ENCODE assay signal across 9 cellular contexts in the genomic region with DNA sequence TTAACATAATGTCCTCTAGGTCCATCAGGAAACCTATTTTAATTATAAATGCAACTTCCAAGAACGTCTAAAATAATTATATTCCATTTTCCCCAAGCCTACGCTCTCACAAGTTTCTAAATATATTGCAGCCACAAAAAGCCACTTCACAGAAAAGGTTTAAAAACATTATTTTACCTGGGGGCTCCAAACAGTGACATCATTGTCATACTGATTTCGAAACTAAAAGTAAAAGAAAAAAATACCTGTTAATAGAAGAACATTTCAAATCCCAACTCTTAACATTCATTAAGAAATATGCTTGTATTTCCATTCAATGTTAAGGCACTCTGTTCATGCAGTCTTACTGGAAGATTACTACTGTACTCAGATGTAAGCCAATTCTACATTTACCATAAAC. TPM values are rescaled to one million over a fixed set of nuclear protein-coding genes. Genes with fewer than 3 reads are reported as not detected.
DNase-seq lines count a peak whose midpoint lies in the region; ATAC-seq and TF ChIP-seq lines count a peak whose summit lies in the region.
"Had no signal": no experiment of that assay in that cellular context is flagged by ENCODE, and none has a peak within 500 bp of the region (broad histone marks: within the 10 kb centered on the region; RNA-seq: fewer than 3 reads in every experiment).

No MANE protein-coding gene starts in this region.

- peak overlapping the region; percentile 72 to 91 (median 82) for H3K4me3 ChIP-seq in BLaER1 treated with 17β-estradiol and CSF1 and Interleukin-3, amounts not matched to agents 10 nM and 100 nM
- H3K4me3 ChIP-seq in MG63 (peak overlapping the region; percentile 72), ectodermal cell (ENCODE audit: insufficient read depth, low read depth, low read length) (peak overlapping the region; percentile 98), neural cell (ENCODE audit: low read length) (peak overlapping the region; percentile 75)

- TF ChIP-seq EP300 in neural cell (conservative IDR thresholded peaks at IDR 0.05; ENCODE audit: poor library complexity, severe bottlenecking) = no peak

- ATAC-seq in HG03354 (IDR thresholded peaks at IDR 0.05; ENCODE audit: poor library complexity, severe bottlenecking, unreplicated experiment) = no peak

- H3K79me2 ChIP-seq in neural cell (replicated peaks; ENCODE audit: insufficient read depth, low read length) = peaks cover 18% of the 10 kb centered on the region

- H3K9ac ChIP-seq in BLaER1 treated with 17β-estradiol and CSF1 and Interleukin-3, amounts not matched to agents 10 nM and 100 nM = peak overlapping the region; percentile 95 to 99 (median 97)
- peak overlapping the region; percentile 85 for H3K9ac ChIP-seq in neural cell (ENCODE audit: low read length)

- H3K27me3 ChIP-seq in BLaER1 treated with 17β-estradiol and CSF1 and Interleukin-3, amounts not matched to agents 10 nM and 100 nM = no peaks in the 10 kb centered on the region
- H3K27me3 ChIP-seq in MG63 (no peaks in the 10 kb centered on the region), ectodermal cell (ENCODE audit: control insufficient read depth, insufficient read depth, low read length, poor library complexity, severe bottlenecking) (no peaks in the 10 kb centered on the region), neural cell (ENCODE audit: insufficient read depth, low read depth, low read length) (no peaks in the 10 kb centered on the region)

- H3K4me1 ChIP-seq in BLaER1 treated with 17β-estradiol and CSF1 and Interleukin-3, amounts not matched to agents 10 nM and 100 nM = peaks cover 19 to 32% (median 24%) of the 10 kb centered on the region in 10 experiments
- H3K4me1 ChIP-seq in ectodermal cell (ENCODE audit: control insufficient read depth, insufficient read depth, low read length) = peaks cover 5% of the 10 kb centered on the region

- DNase-seq in MG63 (no peak), dedifferentiated amniotic fluid mesenchymal stem cell (ENCODE audit: extremely low spot score) (no peak), NCI-H1105 (lab: John Stamatoyannopoulos, UW) (no peak), NCI-H524 (lab: John Stamatoyannopoulos, UW) (no peak)
- DNase-seq: stimulated activated CD4-positive, alpha-beta T cell treated with anti-CD3 and anti-CD28 coated beads, Interleukin-4, amount 100 ng/mL, for 24 hours had no signal

- H3K9me2 ChIP-seq in neural cell (ENCODE audit: insufficient read depth, low read length) = no peaks in the 10 kb centered on the region

- TF ChIP-seq CTCF in neural cell (IDR thresholded peaks at IDR 0.05; ENCODE audit: poor library complexity, severe bottlenecking) = no peak

- peaks cover 0 to 43% (median 20%) of the 10 kb centered on the region in 11 experiments; a peak in 15 of 22 replicates for H4K20me1 ChIP-seq in BLaER1 treated with 17β-estradiol and CSF1 and Interleukin-3, amounts not matched to agents 10 nM and 100 nM
- no peaks in the 10 kb centered on the region for H4K20me1 ChIP-seq in neural cell (ENCODE audit: insufficient read depth)

- H3K27ac ChIP-seq in BLaER1 treated with 17β-estradiol and CSF1 and Interleukin-3, amounts not matched to agents 10 nM and 100 nM = peak overlapping the region; percentile 96 to 100 (median 98)
- no peak overlapping the region for H3K27ac ChIP-seq in ectodermal cell (ENCODE audit: insufficient read depth, low read depth, low read length, poor library complexity, severe bottlenecking)
- H3K27ac ChIP-seq in neural cell (ENCODE audit: low read length) = no peak overlapping the region

- no peaks in the 10 kb centered on the region for H3K9me3 ChIP-seq in BLaER1 treated with 17β-estradiol and CSF1 and Interleukin-3, amounts not matched to agents 10 nM and 100 nM (replicated peaks in 1 of 11)
- no peaks in the 10 kb centered on the region for H3K9me3 ChIP-seq in MG63
- no peaks in the 10 kb centered on the region for H3K9me3 ChIP-seq in ectodermal cell (ENCODE audit: control insufficient read depth, low read length)
- H3K9me3 ChIP-seq in neural cell (ENCODE audit: low read length) = no peaks in the 10 kb centered on the region

- peaks cover 44 to 52% (median 50%) of the 10 kb centered on the region in 11 experiments for H3K36me3 ChIP-seq in BLaER1 treated with 17β-estradiol and CSF1 and Interleukin-3, amounts not matched to agents 10 nM and 100 nM
- H3K36me3 ChIP-seq in MG63 (peaks cover 39% of the 10 kb centered on the region), ectodermal cell (ENCODE audit: control insufficient read depth, insufficient read depth, low read length) (peaks cover 24% of the 10 kb centered on the region), neural cell (ENCODE audit: insufficient read depth, low read length) (peaks cover 4% of the 10 kb centered on the region)

- H2AFZ ChIP-seq in neural cell (ENCODE audit: low read depth, low read length) = no peak overlapping the region

- peak overlapping the region; percentile 77 to 99 (median 89) for H3K4me2 ChIP-seq in BLaER1 treated with 17β-estradiol and CSF1 and Interleukin-3, amounts not matched to agents 10 nM and 100 nM
- peak overlapping the region; percentile 76 for H3K4me2 ChIP-seq in neural cell (ENCODE audit: low read length)

- no peaks in the 10 kb centered on the region for H3F3A ChIP-seq in neural cell (ENCODE audit: insufficient read depth, low read length, poor library complexity, severe bottlenecking)

- 93 to 100% methylated on average over 2 to 3 of the region's 3 CpGs for WGBS in ectodermal cell, 2 experiments

- TF ChIP-seq RAD21 in neural cell (conservative IDR thresholded peaks at IDR 0.05) = no peak

TF ChIP-seq in neural cell, 6 proteins besides CTCF, POLR2A, EP300 and RAD21:
- TF ChIP-seq MXI1 (conservative IDR thresholded peaks at IDR 0.05; ENCODE audit: poor library complexity, severe bottlenecking) = no peak
- no peak for TF ChIP-seq TAF1 (IDR thresholded peaks at IDR 0.05; ENCODE audit: low read depth)

RNA-seq across cellular contexts. Expression of a gene that starts 1.4 kb away (rescaled TPM):
- 271 and 295 TPM in 2 replicates for total RNA-seq in MG63 (2014; rRNA removed; shearing (Covaris generic); ENCODE audit: low replicate concordance)
- polyA plus RNA-seq in ectodermal cell (2013, experiment 1 of 4) = 216 TPM
- 227 TPM for polyA plus RNA-seq in ectodermal cell (2013, experiment 2 of 4)
- 196 TPM for polyA plus RNA-seq in ectodermal cell (2013, experiment 3 of 4)
- 224 TPM for polyA plus RNA-seq in ectodermal cell (2013, experiment 4 of 4)
- 283 and 322 TPM in 2 replicates for polyA plus RNA-seq in neural cell
- 133 and 139 TPM in 2 replicates for polyA minus RNA-seq in neural cell

RNA-seq across cellular contexts. Expression of a gene that starts 19.2 kb away (rescaled TPM):
- 221 and 276 TPM in 2 replicates for total RNA-seq in MG63 (2014; rRNA removed; shearing (Covaris generic); ENCODE audit: low replicate concordance)
- 113 TPM for polyA plus RNA-seq in ectodermal cell (2013, experiment 1 of 4)
- 115 TPM for polyA plus RNA-seq in ectodermal cell (2013, experiment 2 of 4)
- 94.3 TPM for polyA plus RNA-seq in ectodermal cell (2013, experiment 3 of 4)
- polyA plus RNA-seq in ectodermal cell (2013, experiment 4 of 4) = 105 TPM
- polyA plus RNA-seq in neural cell = 140 and 157 TPM in 2 replicates
- 221 TPM in 2 replicates for polyA minus RNA-seq in neural cell

Comparison
In these comparisons a context has a peak if more than half of its experiments do, and no peak if none do; other contexts are left out.
1. H3K27ac ChIP-seq: peak in BLaER1 treated with 17β-estradiol and CSF1 and Interleukin-3, amounts not matched to agents 10 nM and 100 nM (11 of 11); none in ectodermal cell (single experiment) and neural cell (single experiment).
2. Peak in every context shown above with its lines, with median percentiles within 50 percentile points of each other: H3K4me3 ChIP-seq.